In genomic region chr5:10366310-10367297, GRCh38 we compare ENCODE assay signal across 1 cellular context.
TF ChIP-seq lines count a peak whose summit lies in the region.

No MANE protein-coding gene starts in this region.

TF ChIP-seq in GM12878, 131 proteins besides CTCF, POLR2A, EP300 and RAD21 (continued from another document):
- TF ChIP-seq MEF2B (IDR thresholded peaks at IDR 0.05; ENCODE audit: partially characterized antibody, poor library complexity, severe bottlenecking) = no peak
- no peak for TF ChIP-seq KDM1A (IDR thresholded peaks at IDR 0.05; ENCODE audit: borderline replicate concordance)
- no peak for TF ChIP-seq IKZF1 (conservative IDR thresholded peaks at IDR 0.05)
- TF ChIP-seq KAT2A (conservative IDR thresholded peaks at IDR 0.05; ENCODE audit: control insufficient read depth, low read depth, low read length) = no peak
- no peak for TF ChIP-seq RCOR1 (conservative IDR thresholded peaks at IDR 0.05; ENCODE audit: low read depth, low read length)
- TF ChIP-seq NR2C2 (IDR thresholded peaks at IDR 0.05; ENCODE audit: borderline replicate concordance, control insufficient read depth, insufficient read length, low read depth) = no peak
- no peak for TF ChIP-seq MYC (IDR thresholded peaks at IDR 0.05; ENCODE audit: insufficient read depth, insufficient read length, insufficient replicate concordance, low read length, severe bottlenecking)
- TF ChIP-seq CEBPZ (IDR thresholded peaks at IDR 0.05; ENCODE audit: low read depth, low read length) = no peak
- no peak for TF ChIP-seq GABPA (IDR thresholded peaks at IDR 0.05; ENCODE audit: low read depth)
- TF ChIP-seq ZNF207 (IDR thresholded peaks at IDR 0.05; ENCODE audit: borderline replicate concordance) = no peak
- no peak for TF ChIP-seq SMAD1 (IDR thresholded peaks at IDR 0.05; ENCODE audit: low read depth, partially characterized antibody)
- TF ChIP-seq BHLHE40 (IDR thresholded peaks at IDR 0.05; ENCODE audit: borderline replicate concordance in 1 of 2, low read depth in 2 of 2, low read length in 1 of 2) = no peak
- TF ChIP-seq SUPT20H (IDR thresholded peaks at IDR 0.05; ENCODE audit: borderline replicate concordance, control insufficient read depth, low read depth, low read length) = no peak
- no peak for TF ChIP-seq IRF4 (IDR thresholded peaks at IDR 0.05; ENCODE audit: low read depth, low read length)
- TF ChIP-seq ZBED1 (IDR thresholded peaks at IDR 0.05; ENCODE audit: borderline replicate concordance) = no peak
